Comparison of ENCODE assay signal across 18 cellular contexts in the genomic region with DNA sequence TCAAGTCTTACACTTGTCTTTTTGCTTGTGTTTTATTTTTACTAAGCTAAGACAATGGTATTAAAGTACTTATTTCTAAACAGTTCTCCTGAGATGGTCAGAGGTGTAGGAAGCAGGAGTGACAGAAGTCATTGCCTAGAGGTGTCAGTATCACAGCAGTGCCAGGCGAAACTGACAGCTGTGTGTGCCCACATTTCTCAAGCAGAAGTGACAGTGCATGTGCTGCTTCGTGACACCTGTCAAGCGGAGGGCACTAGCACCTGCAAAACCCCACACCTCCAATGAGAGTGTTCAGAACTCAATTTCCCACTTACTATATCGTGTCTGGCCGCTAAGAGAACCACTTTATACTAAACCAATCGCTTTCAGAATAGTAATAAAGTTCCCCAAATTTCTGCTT.
DNase-seq lines count a peak whose midpoint lies in the region; ATAC-seq and TF ChIP-seq lines count a peak whose summit lies in the region.
"Had no signal": no experiment of that assay in that cellular context is flagged by ENCODE, and none has a peak within 500 bp of the region (broad histone marks: within the 10 kb centered on the region; RNA-seq: fewer than 3 reads in every experiment).

No MANE protein-coding gene starts in this region.

- peaks cover 30% of the 10 kb centered on the region for H3K36me3 ChIP-seq in DOHH2 (ENCODE audit: control insufficient read depth, low read length)
- peaks cover 5% of the 10 kb centered on the region; the same call in 1 of the 2 replicates for H3K36me3 ChIP-seq in Karpas-422 (ENCODE audit: insufficient read depth, low read length)
- no peaks in the 10 kb centered on the region for H3K36me3 ChIP-seq in SU-DHL-6 (ENCODE audit: low read length)
- H3K36me3 ChIP-seq in mucosa of descending colon (ENCODE audit: low read depth) = no peaks in the 10 kb centered on the region
- H3K36me3 ChIP-seq: SJCRH30 had no signal

- H3K27ac ChIP-seq in DOHH2 (ENCODE audit: low read depth, low read length) = no peak overlapping the region
- peak overlapping the region; percentile 55 for H3K27ac ChIP-seq in Karpas-422 (ENCODE audit: low read length)
- H3K27ac ChIP-seq in SU-DHL-6 (ENCODE audit: low read depth, low read length) = peak overlapping the region; percentile 40
- H3K27ac ChIP-seq: SJCRH30 had no signal

- CTCF ChIA-PET in MCF 10A (lab: Yijun Ruan, JAX) = interaction anchor here (1.0 to 1.6 kb wide), 3 partner anchors 10 to 37 kb away, joined by 3 to 5 read pairs (median 4); no protein-coding TSS in a partner anchor

- H4K20me1 ChIP-seq in DOHH2 (ENCODE audit: control insufficient read depth, insufficient read depth, low read depth, low read length) (peaks cover 10% of the 10 kb centered on the region), Karpas-422 (ENCODE audit: insufficient read depth, low read depth, low read length) (peaks cover 48% of the 10 kb centered on the region), SU-DHL-6 (ENCODE audit: low read depth, low read length) (0 out of 2 replicates have a peak, but pooled peaks cover 3% of the 10 kb centered on the region)

- intact Hi-C loops in mucosa of descending colon (cut with DNase I, micrococcal nuclease) = no loop called here
- intact Hi-C loops in MCF 10A (cut with micrococcal nuclease) = no loop called here

- POLR2A ChIA-PET in MCF 10A (lab: Yijun Ruan, JAX) = interaction anchor here (1.0 to 1.6 kb wide), 3 partner anchors 11 to 15 kb away, joined by 4 to 6 read pairs (median 4); no protein-coding TSS in a partner anchor

- no peaks in the 10 kb centered on the region for H3K9me3 ChIP-seq in DOHH2 (ENCODE audit: control insufficient read depth, insufficient read depth, low read length)
- H3K9me3 ChIP-seq in Karpas-422 (ENCODE audit: low read length) = no peaks in the 10 kb centered on the region
- H3K9me3 ChIP-seq in SU-DHL-6 (ENCODE audit: insufficient read depth, low read length) = no peaks in the 10 kb centered on the region
- H3K9me3 ChIP-seq in mucosa of descending colon = no peaks in the 10 kb centered on the region
- H3K9me3 ChIP-seq: SJCRH30 had no signal

- peaks cover 7% of the 10 kb centered on the region for H3K4me1 Mint-ChIP-seq in MCF 10A (ENCODE audit: insufficient read depth, unreplicated experiment)

- H3K27me3 ChIP-seq in DOHH2 (ENCODE audit: control insufficient read depth, low read length) = no peaks in the 10 kb centered on the region
- H3K27me3 ChIP-seq in Karpas-422 (ENCODE audit: low read length) = no peaks in the 10 kb centered on the region
- H3K27me3 ChIP-seq in SU-DHL-6 (ENCODE audit: low read length) = no peaks in the 10 kb centered on the region
- H3K27me3 ChIP-seq: SJCRH30 had no signal

- H3K27me3 Mint-ChIP-seq in MCF 10A (ENCODE audit: insufficient read depth, unreplicated experiment) = no peaks in the 10 kb centered on the region

- peaks cover 2% of the 10 kb centered on the region; the same call in 1 of the 2 replicates for H3F3A ChIP-seq in DOHH2 (ENCODE audit: control insufficient read depth, insufficient read depth)
- no peaks in the 10 kb centered on the region; the same call in 1 of the 2 replicates for H3F3A ChIP-seq in SU-DHL-6 (ENCODE audit: insufficient read depth)

- DNase-seq in Karpas-422 (no peak), mucosa of descending colon (no peak), NCI-H2227 treated with DMSO at 0.1 percent for 48 hours (lab: John Stamatoyannopoulos, UW) (no peak), H4 (ENCODE audit: low spot score) (no peak), ACHN (no peak), MCF 10A (ENCODE audit: unreplicated experiment) (no peak)
- DNase-seq: AML-193, DMS53, H9, Kasumi-1, NCI-H1417 treated with DMSO at 0.1 percent for 48 hours, NCI-H2029 treated with DMSO at 0.1 percent for 48 hours, NCI-H345, NCI-H526 treated with DMSO at 0.1 percent for 48 hours, SJCRH30, SW 1271 had no signal

- H3K4me1 ChIP-seq in DOHH2 (ENCODE audit: control insufficient read depth, low read length) (peaks cover 36% of the 10 kb centered on the region), Karpas-422 (ENCODE audit: low read length) (peaks cover 55% of the 10 kb centered on the region), mucosa of descending colon (ENCODE audit: low read depth) (peaks cover 10% of the 10 kb centered on the region)
- H3K4me1 ChIP-seq: SJCRH30 had no signal

- H3K4me2 ChIP-seq in DOHH2 (ENCODE audit: low read length) = peak overlapping the region; percentile 37; the same call in 1 of the 2 replicates
- peak overlapping the region; percentile 42 for H3K4me2 ChIP-seq in Karpas-422 (ENCODE audit: low read depth, low read length, poor library complexity, severe bottlenecking)
- peak overlapping the region; percentile 37 for H3K4me2 ChIP-seq in SU-DHL-6 (ENCODE audit: low read depth, low read length, poor library complexity, severe bottlenecking)

- in situ Hi-C loops in ACHN (cut with HindIII; ENCODE audit: low pct_ligation_motif_present, low pct_unique_long_range_greater_than_20kb, low sequenced_read_pairs) = no loop called here

- H3K79me2 ChIP-seq in DOHH2 (ENCODE audit: control insufficient read depth, low read length) (peaks cover 58% of the 10 kb centered on the region), Karpas-422 (ENCODE audit: low read length) (peaks cover 81% of the 10 kb centered on the region), SU-DHL-6 (ENCODE audit: insufficient read depth, low read length) (peaks cover 12% of the 10 kb centered on the region; the same call in 1 of the 2 replicates)

- H3K27ac Mint-ChIP-seq in MCF 10A (ENCODE audit: low read depth, unreplicated experiment) = no peak overlapping the region
- H3K27ac Mint-ChIP-seq: H9 had no signal

- no peak overlapping the region for H3K9ac ChIP-seq in Karpas-422 (ENCODE audit: low read length)
- H3K9ac ChIP-seq in SU-DHL-6 (ENCODE audit: low read length) = no peak overlapping the region

- H3K4me3 Mint-ChIP-seq in MCF 10A (ENCODE audit: unreplicated experiment) = no peak overlapping the region
- H3K4me3 Mint-ChIP-seq: H9 had no signal

- no peak for TF ChIP-seq CTCF in DOHH2 (IDR thresholded peaks at IDR 0.05; ENCODE audit: low read depth, low read length, poor library complexity, severe bottlenecking)
- TF ChIP-seq CTCF in SU-DHL-6 (IDR thresholded peaks at IDR 0.05; ENCODE audit: insufficient read depth, low read length, poor library complexity, severe bottlenecking) = no peak
- no peak for TF ChIP-seq CTCF in mucosa of descending colon (IDR thresholded peaks at IDR 0.05)
- no peak for TF ChIP-seq CTCF in MCF 10A (IDR thresholded peaks at IDR 0.05; ENCODE audit: unreplicated experiment)

- peaks cover 5% of the 10 kb centered on the region for H3K36me3 Mint-ChIP-seq in MCF 10A (ENCODE audit: insufficient read depth, unreplicated experiment)

- no TSS peak for BruUV-seq in MCF 10A (replicated peaks; lab: Mats Ljungman, UMichigan)

- no peak overlapping the region for H2AFZ ChIP-seq in Karpas-422 (ENCODE audit: low read length)
- H2AFZ ChIP-seq in SU-DHL-6 (ENCODE audit: low read depth, low read length, severe bottlenecking) = no peak overlapping the region

- no peak overlapping the region for H3K4me3 ChIP-seq in DOHH2 (ENCODE audit: low read length)
- no peak overlapping the region for H3K4me3 ChIP-seq in Karpas-422 (ENCODE audit: low read length)
- H3K4me3 ChIP-seq in SU-DHL-6 (ENCODE audit: insufficient read depth, low read length, poor library complexity, severe bottlenecking) = no peak overlapping the region
- no peak overlapping the region for H3K4me3 ChIP-seq in mucosa of descending colon
- H3K4me3 ChIP-seq: SJCRH30 had no signal

- no peaks in the 10 kb centered on the region for H3K9me3 Mint-ChIP-seq in MCF 10A (ENCODE audit: unreplicated experiment)
- H3K9me3 Mint-ChIP-seq: H9 had no signal

- ATAC-seq in mucosa of descending colon = peak; percentile 23

- no peaks in the 10 kb centered on the region for H3K9me2 ChIP-seq in DOHH2 (replicated peaks; ENCODE audit: control insufficient read depth, low read length)
- H3K9me2 ChIP-seq in Karpas-422 (replicated peaks; ENCODE audit: insufficient read depth, low read length) = no peaks in the 10 kb centered on the region
- H3K9me2 ChIP-seq in SU-DHL-6 (replicated peaks; ENCODE audit: insufficient read depth, low read length) = no peaks in the 10 kb centered on the region
